In the genomic region with DNA sequence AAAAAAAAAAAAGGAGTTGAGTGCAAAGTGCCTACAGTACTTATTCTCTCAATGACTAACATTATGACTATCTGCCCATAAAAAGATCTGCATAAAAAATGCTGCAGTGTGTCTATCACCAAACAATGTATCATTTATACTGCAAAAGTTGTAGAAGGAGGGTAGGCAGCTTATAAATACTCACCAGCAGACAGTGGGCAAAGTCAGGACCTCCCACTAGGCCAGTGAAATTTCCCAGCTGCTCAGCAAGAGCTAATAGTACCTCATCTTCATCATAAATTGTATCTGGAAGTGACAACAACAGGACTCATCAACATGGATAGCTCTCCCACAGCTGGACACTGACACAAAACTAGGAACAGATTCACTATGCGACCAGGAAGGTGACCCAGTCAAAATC, we compare ENCODE assay signal across 1 cellular context.
TF ChIP-seq lines count a peak whose summit lies in the region.

No MANE protein-coding gene starts in this region.

TF ChIP-seq in GM12878, 131 proteins besides CTCF, POLR2A, EP300 and RAD21 (continued from another document):
- TF ChIP-seq, protein P1, sequence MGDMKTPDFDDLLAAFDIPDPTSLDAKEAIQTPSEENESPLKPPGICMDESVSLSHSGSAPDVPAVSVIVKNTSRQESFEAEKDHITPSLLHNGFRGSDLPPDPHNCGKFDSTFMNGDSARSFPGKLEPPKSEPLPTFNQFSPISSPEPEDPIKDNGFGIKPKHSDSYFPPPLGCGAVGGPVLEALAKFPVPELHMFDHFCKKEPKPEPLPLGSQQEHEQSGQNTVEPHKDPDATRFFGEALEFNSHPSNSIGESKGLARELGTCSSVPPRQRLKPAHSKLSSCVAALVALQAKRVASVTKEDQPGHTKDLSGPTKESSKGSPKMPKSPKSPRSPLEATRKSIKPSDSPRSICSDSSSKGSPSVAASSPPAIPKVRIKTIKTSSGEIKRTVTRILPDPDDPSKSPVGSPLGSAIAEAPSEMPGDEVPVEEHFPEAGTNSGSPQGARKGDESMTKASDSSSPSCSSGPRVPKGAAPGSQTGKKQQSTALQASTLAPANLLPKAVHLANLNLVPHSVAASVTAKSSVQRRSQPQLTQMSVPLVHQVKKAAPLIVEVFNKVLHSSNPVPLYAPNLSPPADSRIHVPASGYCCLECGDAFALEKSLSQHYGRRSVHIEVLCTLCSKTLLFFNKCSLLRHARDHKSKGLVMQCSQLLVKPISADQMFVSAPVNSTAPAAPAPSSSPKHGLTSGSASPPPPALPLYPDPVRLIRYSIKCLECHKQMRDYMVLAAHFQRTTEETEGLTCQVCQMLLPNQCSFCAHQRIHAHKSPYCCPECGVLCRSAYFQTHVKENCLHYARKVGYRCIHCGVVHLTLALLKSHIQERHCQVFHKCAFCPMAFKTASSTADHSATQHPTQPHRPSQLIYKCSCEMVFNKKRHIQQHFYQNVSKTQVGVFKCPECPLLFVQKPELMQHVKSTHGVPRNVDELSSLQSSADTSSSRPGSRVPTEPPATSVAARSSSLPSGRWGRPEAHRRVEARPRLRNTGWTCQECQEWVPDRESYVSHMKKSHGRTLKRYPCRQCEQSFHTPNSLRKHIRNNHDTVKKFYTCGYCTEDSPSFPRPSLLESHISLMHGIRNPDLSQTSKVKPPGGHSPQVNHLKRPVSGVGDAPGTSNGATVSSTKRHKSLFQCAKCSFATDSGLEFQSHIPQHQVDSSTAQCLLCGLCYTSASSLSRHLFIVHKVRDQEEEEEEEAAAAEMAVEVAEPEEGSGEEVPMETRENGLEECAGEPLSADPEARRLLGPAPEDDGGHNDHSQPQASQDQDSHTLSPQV (IDR thresholded peaks at IDR 0.05), result no peak
- TF ChIP-seq, protein P2, sequence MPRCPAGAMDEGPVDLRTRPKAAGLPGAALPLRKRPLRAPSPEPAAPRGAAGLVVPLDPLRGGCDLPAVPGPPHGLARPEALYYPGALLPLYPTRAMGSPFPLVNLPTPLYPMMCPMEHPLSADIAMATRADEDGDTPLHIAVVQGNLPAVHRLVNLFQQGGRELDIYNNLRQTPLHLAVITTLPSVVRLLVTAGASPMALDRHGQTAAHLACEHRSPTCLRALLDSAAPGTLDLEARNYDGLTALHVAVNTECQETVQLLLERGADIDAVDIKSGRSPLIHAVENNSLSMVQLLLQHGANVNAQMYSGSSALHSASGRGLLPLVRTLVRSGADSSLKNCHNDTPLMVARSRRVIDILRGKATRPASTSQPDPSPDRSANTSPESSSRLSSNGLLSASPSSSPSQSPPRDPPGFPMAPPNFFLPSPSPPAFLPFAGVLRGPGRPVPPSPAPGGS (IDR thresholded peaks at IDR 0.05; ENCODE audit: borderline replicate concordance, insufficient read depth, low read depth, low read length, poor library complexity, severe bottlenecking), result no peak
- TF ChIP-seq EGR1 (IDR thresholded peaks at IDR 0.05; ENCODE audit: borderline replicate concordance in 1 of 2, low read depth in 2 of 2, low read length in 2 of 2), result no peak
- no peak for TF ChIP-seq RELA (IDR thresholded peaks at IDR 0.05; ENCODE audit: borderline replicate concordance, partially characterized antibody)
- TF ChIP-seq MEF2B (IDR thresholded peaks at IDR 0.05; ENCODE audit: partially characterized antibody, poor library complexity, severe bottlenecking), result no peak
- TF ChIP-seq CBX3 (IDR thresholded peaks at IDR 0.05; ENCODE audit: borderline replicate concordance, low read depth), result no peak
- no peak for TF ChIP-seq HDGF (IDR thresholded peaks at IDR 0.05)
- no peak for TF ChIP-seq TCF3 (IDR thresholded peaks at IDR 0.05; ENCODE audit: borderline replicate concordance, insufficient read depth, low read depth, low read length)
- no peak for TF ChIP-seq NR2C1 (IDR thresholded peaks at IDR 0.05)
- no peak for TF ChIP-seq SMAD5 (IDR thresholded peaks at IDR 0.05; ENCODE audit: low read depth)
- TF ChIP-seq CREB1 (IDR thresholded peaks at IDR 0.05; ENCODE audit: low read depth), result no peak
- TF ChIP-seq, protein P3, sequence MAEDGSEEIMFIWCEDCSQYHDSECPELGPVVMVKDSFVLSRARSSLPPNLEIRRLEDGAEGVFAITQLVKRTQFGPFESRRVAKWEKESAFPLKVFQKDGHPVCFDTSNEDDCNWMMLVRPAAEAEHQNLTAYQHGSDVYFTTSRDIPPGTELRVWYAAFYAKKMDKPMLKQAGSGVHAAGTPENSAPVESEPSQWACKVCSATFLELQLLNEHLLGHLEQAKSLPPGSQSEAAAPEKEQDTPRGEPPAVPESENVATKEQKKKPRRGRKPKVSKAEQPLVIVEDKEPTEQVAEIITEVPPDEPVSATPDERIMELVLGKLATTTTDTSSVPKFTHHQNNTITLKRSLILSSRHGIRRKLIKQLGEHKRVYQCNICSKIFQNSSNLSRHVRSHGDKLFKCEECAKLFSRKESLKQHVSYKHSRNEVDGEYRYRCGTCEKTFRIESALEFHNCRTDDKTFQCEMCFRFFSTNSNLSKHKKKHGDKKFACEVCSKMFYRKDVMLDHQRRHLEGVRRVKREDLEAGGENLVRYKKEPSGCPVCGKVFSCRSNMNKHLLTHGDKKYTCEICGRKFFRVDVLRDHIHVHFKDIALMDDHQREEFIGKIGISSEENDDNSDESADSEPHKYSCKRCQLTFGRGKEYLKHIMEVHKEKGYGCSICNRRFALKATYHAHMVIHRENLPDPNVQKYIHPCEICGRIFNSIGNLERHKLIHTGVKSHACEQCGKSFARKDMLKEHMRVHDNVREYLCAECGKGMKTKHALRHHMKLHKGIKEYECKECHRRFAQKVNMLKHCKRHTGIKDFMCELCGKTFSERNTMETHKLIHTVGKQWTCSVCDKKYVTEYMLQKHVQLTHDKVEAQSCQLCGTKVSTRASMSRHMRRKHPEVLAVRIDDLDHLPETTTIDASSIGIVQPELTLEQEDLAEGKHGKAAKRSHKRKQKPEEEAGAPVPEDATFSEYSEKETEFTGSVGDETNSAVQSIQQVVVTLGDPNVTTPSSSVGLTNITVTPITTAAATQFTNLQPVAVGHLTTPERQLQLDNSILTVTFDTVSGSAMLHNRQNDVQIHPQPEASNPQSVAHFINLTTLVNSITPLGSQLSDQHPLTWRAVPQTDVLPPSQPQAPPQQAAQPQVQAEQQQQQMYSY (CRISPR knock-in tag; IDR thresholded peaks at IDR 0.05), result no peak
- no peak for TF ChIP-seq GATAD2B (conservative IDR thresholded peaks at IDR 0.05; ENCODE audit: low read depth)
- TF ChIP-seq, protein P4, sequence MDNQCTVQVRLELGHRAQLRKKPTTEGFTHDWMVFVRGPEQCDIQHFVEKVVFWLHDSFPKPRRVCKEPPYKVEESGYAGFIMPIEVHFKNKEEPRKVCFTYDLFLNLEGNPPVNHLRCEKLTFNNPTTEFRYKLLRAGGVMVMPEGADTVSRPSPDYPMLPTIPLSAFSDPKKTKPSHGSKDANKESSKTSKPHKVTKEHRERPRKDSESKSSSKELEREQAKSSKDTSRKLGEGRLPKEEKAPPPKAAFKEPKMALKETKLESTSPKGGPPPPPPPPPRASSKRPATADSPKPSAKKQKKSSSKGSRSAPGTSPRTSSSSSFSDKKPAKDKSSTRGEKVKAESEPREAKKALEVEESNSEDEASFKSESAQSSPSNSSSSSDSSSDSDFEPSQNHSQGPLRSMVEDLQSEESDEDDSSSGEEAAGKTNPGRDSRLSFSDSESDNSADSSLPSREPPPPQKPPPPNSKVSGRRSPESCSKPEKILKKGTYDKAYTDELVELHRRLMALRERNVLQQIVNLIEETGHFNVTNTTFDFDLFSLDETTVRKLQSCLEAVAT (IDR thresholded peaks at IDR 0.05), result no peak
